14 cellular contexts compared by ENCODE assay signal in the genomic region with DNA sequence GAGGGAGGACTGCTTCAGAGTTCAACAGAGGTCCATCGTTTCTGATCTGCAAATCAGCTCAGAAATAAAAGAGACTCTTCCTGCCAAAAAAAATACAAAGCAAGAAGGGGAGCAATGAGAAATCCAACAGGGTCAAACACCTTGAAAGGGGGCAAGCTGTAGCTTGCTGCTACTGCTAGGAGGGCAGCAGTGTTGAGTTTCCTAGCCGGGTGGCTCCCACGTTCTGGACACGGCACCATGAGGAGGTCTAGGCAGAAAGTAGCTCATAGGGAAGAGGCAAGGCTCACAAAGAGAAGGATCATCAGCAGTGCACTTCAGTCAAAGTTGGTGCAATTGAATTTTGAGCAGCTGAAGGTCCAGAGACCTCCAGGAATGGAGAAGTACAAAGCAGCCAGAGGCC.
DNase-seq lines count a peak whose midpoint lies in the region; ATAC-seq and TF ChIP-seq lines count a peak whose summit lies in the region.
"Had no signal": no experiment of that assay in that cellular context is flagged by ENCODE, and none has a peak within 500 bp of the region (broad histone marks: within the 10 kb centered on the region; RNA-seq: fewer than 3 reads in every experiment).

No MANE protein-coding gene starts in this region.

- H3K36me3 ChIP-seq in muscle layer of colon (ENCODE audit: insufficient read depth, low read length), result no peaks in the 10 kb centered on the region
- H3K36me3 ChIP-seq: thyroid gland had no signal

- no peaks in the 10 kb centered on the region for H3K27me3 ChIP-seq in muscle layer of colon (ENCODE audit: control insufficient read depth in 1 of 2, insufficient read depth in 2 of 2, low read length in 2 of 2)
- H3K27me3 ChIP-seq: thyroid gland had no signal

- peak overlapping the region; percentile 25 for H3K27ac ChIP-seq in muscle layer of colon (ENCODE audit: low read depth, low read length)

- CTCF ChIA-PET in GM10248 (lab: Yijun Ruan, JAX), result interaction anchor here (0.7 to 2.2 kb wide), 4 partner anchors 9 to 77 kb away, joined by 3 to 8 read pairs (median 3); no protein-coding TSS in a partner anchor

- TF ChIP-seq CTCF in natural killer cell (IDR thresholded peaks at IDR 0.05), result no peak
- no peak for TF ChIP-seq CTCF in GM10248 (IDR thresholded peaks at IDR 0.05; ENCODE audit: control extremely low read depth, extremely low read depth, low read depth, missing control alignments)

- H3K36me3 Mint-ChIP-seq in natural killer cell, result no peaks in the 10 kb centered on the region
- no peaks in the 10 kb centered on the region for H3K36me3 Mint-ChIP-seq in natural killer cell treated with Interleukin-12 subunit alpha and Interleukin-12 subunit beta and Interleukin-15 and Interleukin-18, amount 100 ng/mL, for 72 hours
- H3K36me3 Mint-ChIP-seq in activated T-helper 17 cell treated with anti-CD3 and anti-CD28 coated beads, Interleukin-2, amount 50 U/mL, for 72 hours (ENCODE audit: low read depth), result peaks cover 14% of the 10 kb centered on the region
- H3K36me3 Mint-ChIP-seq in T-helper 2 cell treated with Interferon-gamma antibody and Interleukin-4, amounts not matched to agents 5 μg/mL and 100 μg/mL, for 36 hours (ENCODE audit: low read depth), result peaks cover 3% of the 10 kb centered on the region

- peaks cover 65% of the 10 kb centered on the region for H3K4me1 ChIP-seq in muscle layer of colon (ENCODE audit: insufficient read depth, low read length)

- no peak for ATAC-seq in natural killer cell
- ATAC-seq in natural killer cell treated with Interleukin-12 subunit alpha and Interleukin-12 subunit beta and Interleukin-15 and Interleukin-18, amount 100 ng/mL, for 72 hours, result no peak
- no peak for ATAC-seq in activated T-helper 17 cell treated with anti-CD3 and anti-CD28 coated beads, Interleukin-2, amount 50 U/mL, for 72 hours (replicated peaks)

- POLR2A ChIA-PET in GM10248 (lab: Yijun Ruan, JAX), result no interaction called here

- no peaks in the 10 kb centered on the region for H3K9me3 ChIP-seq in muscle layer of colon (ENCODE audit: low read length)
- H3K9me3 ChIP-seq: thyroid gland had no signal

- H3K4me3 ChIP-seq in muscle layer of colon (ENCODE audit: low read depth in 1 of 2, low read length in 2 of 2), result no peak overlapping the region
- H3K4me3 ChIP-seq: coronary artery, thyroid gland had no signal

- H3K27me3 Mint-ChIP-seq in natural killer cell (ENCODE audit: low read depth in 2 of 2), result no peaks in the 10 kb centered on the region
- H3K27me3 Mint-ChIP-seq in natural killer cell treated with Interleukin-12 subunit alpha and Interleukin-12 subunit beta and Interleukin-15 and Interleukin-18, amount 100 ng/mL, for 72 hours, result no peaks in the 10 kb centered on the region
- H3K27me3 Mint-ChIP-seq in activated T-helper 17 cell treated with anti-CD3 and anti-CD28 coated beads, Interleukin-2, amount 50 U/mL, for 72 hours, result no peaks in the 10 kb centered on the region
- no peaks in the 10 kb centered on the region for H3K27me3 Mint-ChIP-seq in T-helper 2 cell treated with Interferon-gamma antibody and Interleukin-4, amounts not matched to agents 5 μg/mL and 100 μg/mL, for 36 hours (ENCODE audit: low read depth)

- no peak for DNase-seq in natural killer cell
- DNase-seq in natural killer cell treated with Interleukin-12 subunit alpha and Interleukin-12 subunit beta and Interleukin-15 and Interleukin-18, amount 100 ng/mL, for 72 hours (ENCODE audit: low spot score), result no peak
- no peak for DNase-seq in NCI-H187 (lab: John Stamatoyannopoulos, UW)
- no peak for DNase-seq in 8988T
- no peak for DNase-seq in GM10248 (ENCODE audit: extremely low spot score)
- DNase-seq in T-helper 2 cell treated with Interferon-gamma antibody and Interleukin-4, amounts not matched to agents 5 μg/mL and 100 μg/mL, for 36 hours (ENCODE audit: low spot score), result no peak
- DNase-seq: amygdala; NCI-H1694 treated with DMSO at 0.1 percent for 48 hours; NCI-H526 treated with DMSO at 0.1 percent for 48 hours; stimulated activated CD4-positive, alpha-beta T cell treated with anti-CD3 and anti-CD28 coated beads, Interleukin-12 subunit alpha, Interleukin-12 subunit beta, amount 100 ng/mL, for 4 hours; thyroid gland had no signal

- intact Hi-C loops in natural killer cell (cut with micrococcal nuclease), result no loop called here

- H3K27ac Mint-ChIP-seq in natural killer cell, result peak overlapping the region; percentile 53 to 82
- H3K27ac Mint-ChIP-seq in natural killer cell treated with Interleukin-12 subunit alpha and Interleukin-12 subunit beta and Interleukin-15 and Interleukin-18, amount 100 ng/mL, for 72 hours, result peak overlapping the region in 1 of 2 donors; percentile 28
- peak overlapping the region; percentile 20 for H3K27ac Mint-ChIP-seq in activated T-helper 17 cell treated with anti-CD3 and anti-CD28 coated beads, Interleukin-2, amount 50 U/mL, for 72 hours
- H3K27ac Mint-ChIP-seq in T-helper 2 cell treated with Interferon-gamma antibody and Interleukin-4, amounts not matched to agents 5 μg/mL and 100 μg/mL, for 36 hours, result no peak overlapping the region

- no peak overlapping the region for H3K9ac ChIP-seq in muscle layer of colon (ENCODE audit: low read length)

- no peak overlapping the region for H3K4me3 Mint-ChIP-seq in natural killer cell
- H3K4me3 Mint-ChIP-seq in natural killer cell treated with Interleukin-12 subunit alpha and Interleukin-12 subunit beta and Interleukin-15 and Interleukin-18, amount 100 ng/mL, for 72 hours, result no peak overlapping the region
- H3K4me3 Mint-ChIP-seq in activated T-helper 17 cell treated with anti-CD3 and anti-CD28 coated beads, Interleukin-2, amount 50 U/mL, for 72 hours, result peak overlapping the region; percentile 49
- no peak overlapping the region for H3K4me3 Mint-ChIP-seq in T-helper 2 cell treated with Interferon-gamma antibody and Interleukin-4, amounts not matched to agents 5 μg/mL and 100 μg/mL, for 36 hours

- H3K9me3 Mint-ChIP-seq in natural killer cell, result no peaks in the 10 kb centered on the region
- no peaks in the 10 kb centered on the region for H3K9me3 Mint-ChIP-seq in natural killer cell treated with Interleukin-12 subunit alpha and Interleukin-12 subunit beta and Interleukin-15 and Interleukin-18, amount 100 ng/mL, for 72 hours
- no peaks in the 10 kb centered on the region for H3K9me3 Mint-ChIP-seq in activated T-helper 17 cell treated with anti-CD3 and anti-CD28 coated beads, Interleukin-2, amount 50 U/mL, for 72 hours
- no peaks in the 10 kb centered on the region for H3K9me3 Mint-ChIP-seq in T-helper 2 cell treated with Interferon-gamma antibody and Interleukin-4, amounts not matched to agents 5 μg/mL and 100 μg/mL, for 36 hours

- peaks cover 75% of the 10 kb centered on the region in 2 donors for H3K4me1 Mint-ChIP-seq in natural killer cell
- peaks cover 43 to 51% of the 10 kb centered on the region in 2 donors for H3K4me1 Mint-ChIP-seq in natural killer cell treated with Interleukin-12 subunit alpha and Interleukin-12 subunit beta and Interleukin-15 and Interleukin-18, amount 100 ng/mL, for 72 hours (ENCODE audit: low read depth in 2 of 2)
- H3K4me1 Mint-ChIP-seq in activated T-helper 17 cell treated with anti-CD3 and anti-CD28 coated beads, Interleukin-2, amount 50 U/mL, for 72 hours, result peaks cover 68% of the 10 kb centered on the region
- H3K4me1 Mint-ChIP-seq in T-helper 2 cell treated with Interferon-gamma antibody and Interleukin-4, amounts not matched to agents 5 μg/mL and 100 μg/mL, for 36 hours (ENCODE audit: low read depth), result peaks cover 52% of the 10 kb centered on the region
